Comparison of ENCODE assay signal across 8 cellular contexts in genomic region chr1:201154389-201155165, GRCh38. TPM values are rescaled to one million over a fixed set of nuclear protein-coding genes. Genes with fewer than 3 reads are reported as not detected.
DNase-seq lines count a peak whose midpoint lies in the region; ATAC-seq lines count a peak whose summit lies in the region.

Gene TMEM9 (minus strand): TSS chr1:201154474. CDS start chr1:201153923, 551 bp downstream.

- H3K9me3 Mint-ChIP-seq in central memory CD8-positive, alpha-beta T cell, result no peaks in the 10 kb centered on the region

- ATAC-seq in GM19043 (IDR thresholded peaks at IDR 0.05; ENCODE audit: low read depth, unreplicated experiment), result peak; percentile 98
- ATAC-seq in HG03432 (IDR thresholded peaks at IDR 0.05; ENCODE audit: unreplicated experiment), result peak; percentile 97
- ATAC-seq in activated CD4-positive, CD25-positive, alpha-beta regulatory T cell treated with anti-CD3 and anti-CD28 coated beads, Interleukin-2, amount 50 U/mL, for 24 hours, result peak; percentile 96 to 97
- ATAC-seq in central memory CD8-positive, alpha-beta T cell (replicated peaks; ENCODE audit: extremely low read depth, poor library complexity, severe bottlenecking), result peak; percentile 98

- H3K36me3 Mint-ChIP-seq in central memory CD8-positive, alpha-beta T cell (ENCODE audit: insufficient read depth), result peaks cover 4% of the 10 kb centered on the region

- DNase-seq in AG08395 (ENCODE audit: low spot score) (peak; percentile 99), NCI-H460 (ENCODE audit: extremely low read depth, low read depth) (peak; percentile 97), iris pigment epithelial cell (ENCODE audit: low read depth) (peak; percentile 93)
- peak; percentile 95 to 99 for DNase-seq in central memory CD8-positive, alpha-beta T cell (ENCODE audit: low spot score in 2 of 2)
- peak; percentile 94 to 98 for DNase-seq in stimulated activated CD4-positive, alpha-beta T cell treated with anti-CD3 and anti-CD28 coated beads, Interleukin-12 subunit alpha, Interleukin-12 subunit beta, amount 100 ng/mL, for 24 hours (ENCODE audit: low read depth in 2 of 2)

- H3K27ac Mint-ChIP-seq in central memory CD8-positive, alpha-beta T cell (ENCODE audit: low read depth), result peak within 1 kb of the TSS; percentile 84

- H3K4me1 Mint-ChIP-seq in central memory CD8-positive, alpha-beta T cell, result peaks cover 14% of the 10 kb centered on the region

- H3K27me3 Mint-ChIP-seq in central memory CD8-positive, alpha-beta T cell, result peaks cover 36% of the 10 kb centered on the region

- peak within 1 kb of the TSS; percentile 84 for H3K4me3 Mint-ChIP-seq in central memory CD8-positive, alpha-beta T cell

RNA-seq across cellular contexts. Expression of gene TMEM9, which starts in this region (rescaled TPM):
- total RNA-seq in NCI-H460 (2014; rRNA removed; shearing (Covaris generic)), result 107 and 113 TPM in 2 replicates
- 199 and 214 TPM in 2 replicates for polyA plus RNA-seq in NCI-H460 (2014; cell fraction: nucleus; rRNA removed)

Comparison
In these comparisons a context has a peak if more than half of its experiments do, and no peak if none do; other contexts are left out.
1. Peak in every context shown above with its lines: DNase-seq and ATAC-seq.